8 cellular contexts compared by ENCODE assay signal in genomic region chr17:63600569-63601438, GRCh38. TPM values are rescaled to one million over a fixed set of nuclear protein-coding genes. Genes with fewer than 3 reads are reported as not detected.
DNase-seq lines count a peak whose midpoint lies in the region; ATAC-seq and TF ChIP-seq lines count a peak whose summit lies in the region.

TACO1 (plus strand) TSS chr17:63600895; CDS start chr17:63601084, 189 bp downstream.

- H3K9me3 ChIP-seq in ascending aorta (no peaks in the 10 kb centered on the region), uterus (no peaks in the 10 kb centered on the region)

- no peaks in the 10 kb centered on the region for H3K27me3 Mint-ChIP-seq in T-helper 2 cell treated with Interferon-gamma antibody and Interleukin-4, amounts not matched to agents 5 μg/mL and 100 μg/mL, for 36 hours (ENCODE audit: low read depth)

- peaks cover 10 to 12% of the 10 kb centered on the region in 2 donors for H3K36me3 ChIP-seq in ascending aorta
- H3K36me3 ChIP-seq in uterus, result no peaks in the 10 kb centered on the region

- TF ChIP-seq CTCF in ascending aorta (IDR thresholded peaks at IDR 0.05), result no peak
- TF ChIP-seq CTCF in uterus (IDR thresholded peaks at IDR 0.05), result peak in 1 of 4 experiments; percentile 10

- H3K4me3 ChIP-seq in ascending aorta (peak within 1 kb of the TSS; percentile 87 to 95), uterus (peak within 1 kb of the TSS; percentile 80 to 81)

- DNase-seq in NCI-H1930 (lab: John Stamatoyannopoulos, UW), result peak; percentile 40 to 84
- DNase-seq in T-helper 2 cell treated with Interferon-gamma antibody and Interleukin-4, amounts not matched to agents 5 μg/mL and 100 μg/mL, for 36 hours (ENCODE audit: low spot score), result peak; percentile 73
- peak in 1 of 2 donors; percentile 87 for DNase-seq in ascending aorta (ENCODE audit: low spot score in 2 of 2)
- peak; percentile 86 for DNase-seq in hepatic stellate cell (ENCODE audit: low spot score)
- peak; percentile 81 for DNase-seq in putamen (ENCODE audit: low spot score)
- DNase-seq in uterus, result peak; percentile 71 to 78

- TF ChIP-seq POLR2A in uterus (IDR thresholded peaks at IDR 0.05), result peak in 1 of 2 donors; percentile 36

- H3K27me3 ChIP-seq in ascending aorta (no peaks in the 10 kb centered on the region), uterus (no peaks in the 10 kb centered on the region)

- H3K9me3 Mint-ChIP-seq in T-helper 2 cell treated with Interferon-gamma antibody and Interleukin-4, amounts not matched to agents 5 μg/mL and 100 μg/mL, for 36 hours, result no peaks in the 10 kb centered on the region

- H3K4me3 Mint-ChIP-seq in T-helper 2 cell treated with Interferon-gamma antibody and Interleukin-4, amounts not matched to agents 5 μg/mL and 100 μg/mL, for 36 hours, result peak within 1 kb of the TSS; percentile 97

- H3K36me3 Mint-ChIP-seq in T-helper 2 cell treated with Interferon-gamma antibody and Interleukin-4, amounts not matched to agents 5 μg/mL and 100 μg/mL, for 36 hours (ENCODE audit: low read depth), result peaks cover 15% of the 10 kb centered on the region

- peaks cover 32% of the 10 kb centered on the region for H3K4me1 Mint-ChIP-seq in T-helper 2 cell treated with Interferon-gamma antibody and Interleukin-4, amounts not matched to agents 5 μg/mL and 100 μg/mL, for 36 hours (ENCODE audit: low read depth)

- intact Hi-C loops in ascending aorta (cut with DNase I), result no loop called here
- intact Hi-C loops in uterus (cut with DNase I; ENCODE audit: low total_unique reads), result no loop called here

- H3K27ac ChIP-seq in ascending aorta (peak within 1 kb of the TSS; percentile 79 to 91), uterus (peak within 1 kb of the TSS; percentile 76 to 90)

- ATAC-seq in GM18502 (IDR thresholded peaks at IDR 0.05; ENCODE audit: poor library complexity, unreplicated experiment) (peak; percentile 94), HG02970 (IDR thresholded peaks at IDR 0.05; ENCODE audit: low FRiP score, unreplicated experiment) (peak; percentile 79)

- H3K4me1 ChIP-seq in ascending aorta (peaks cover 3 to 9% of the 10 kb centered on the region in 2 donors), uterus (peaks cover 0 to 3% of the 10 kb centered on the region in 2 donors)

- H3K27ac Mint-ChIP-seq in T-helper 2 cell treated with Interferon-gamma antibody and Interleukin-4, amounts not matched to agents 5 μg/mL and 100 μg/mL, for 36 hours, result peak within 1 kb of the TSS; percentile 94

RNA-seq across cellular contexts. Expression of gene TACO1, which starts in this region (rescaled TPM):
- total RNA-seq in ascending aorta, result 6.2 TPM
- total RNA-seq in uterus, result 10 to 100 TPM in 2 of 4 donors, 1 to 10 TPM in 2; 4.1 to 13.0 (median 8.4) TPM
